In the genomic region with DNA sequence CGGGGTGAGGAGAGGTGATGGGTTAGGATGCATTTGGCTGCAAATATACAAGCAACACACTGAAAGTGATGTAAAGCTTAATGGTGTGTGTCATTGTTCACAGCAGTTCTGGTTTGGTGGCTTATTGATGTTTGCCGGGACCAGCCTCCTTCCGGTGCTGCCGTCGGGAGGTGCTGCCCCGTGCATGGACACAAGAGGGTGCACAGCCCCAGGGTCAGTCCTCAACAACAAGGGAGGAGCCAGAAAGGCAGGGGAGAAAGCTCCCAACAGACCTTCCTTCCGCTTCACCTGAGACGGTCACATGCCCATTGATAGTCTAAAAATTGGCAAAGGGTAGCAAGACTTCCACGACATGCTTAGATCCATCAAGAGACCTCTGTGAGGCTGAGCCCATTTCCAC, we compare ENCODE assay signal across 9 cellular contexts. TPM values are rescaled to one million over a fixed set of nuclear protein-coding genes. Genes with fewer than 3 reads are reported as not detected.
DNase-seq lines count a peak whose midpoint lies in the region; ATAC-seq lines count a peak whose summit lies in the region.
"Had no signal": no experiment of that assay in that cellular context is flagged by ENCODE, and none has a peak within 500 bp of the region (broad histone marks: within the 10 kb centered on the region; RNA-seq: fewer than 3 reads in every experiment).

No MANE protein-coding gene starts in this region.

- peaks cover 36% of the 10 kb centered on the region for H3K27me3 Mint-ChIP-seq in activated CD4-positive, alpha-beta T cell treated with anti-CD3 and anti-CD28 coated beads, Interleukin-2, amount 10 ng/mL, durations not matched to agents 24 days and 14 days
- H3K27me3 Mint-ChIP-seq in stimulated activated naive CD8-positive, alpha-beta T cell treated with anti-CD3 and anti-CD28 coated beads, Interleukin-15, amount 100 ng/mL, for 72 hours = peaks cover 80% of the 10 kb centered on the region

- intact Hi-C loops in activated CD4-positive, alpha-beta T cell treated with anti-CD3 and anti-CD28 coated beads, Interleukin-2, amount 10 ng/mL, durations not matched to agents 24 days and 14 days (cut with micrococcal nuclease) = loop anchor here (1.0 kb wide), 1 partner anchor 167 kb away; no protein-coding TSS in a partner anchor

- H3K9me3 Mint-ChIP-seq in activated CD4-positive, alpha-beta T cell treated with anti-CD3 and anti-CD28 coated beads, Interleukin-2, amount 10 ng/mL, durations not matched to agents 24 days and 14 days = peaks cover 6% of the 10 kb centered on the region
- H3K9me3 Mint-ChIP-seq in stimulated activated naive CD8-positive, alpha-beta T cell treated with anti-CD3 and anti-CD28 coated beads, Interleukin-15, amount 100 ng/mL, for 72 hours = no peaks in the 10 kb centered on the region

- H3K4me3 Mint-ChIP-seq in activated CD4-positive, alpha-beta T cell treated with anti-CD3 and anti-CD28 coated beads, Interleukin-2, amount 10 ng/mL, durations not matched to agents 24 days and 14 days = no peak overlapping the region
- no peak overlapping the region for H3K4me3 Mint-ChIP-seq in stimulated activated naive CD8-positive, alpha-beta T cell treated with anti-CD3 and anti-CD28 coated beads, Interleukin-15, amount 100 ng/mL, for 72 hours
- H3K4me3 Mint-ChIP-seq: CD4-positive, CD25-positive, alpha-beta regulatory T cell had no signal

- H3K36me3 Mint-ChIP-seq in activated CD4-positive, alpha-beta T cell treated with anti-CD3 and anti-CD28 coated beads, Interleukin-2, amount 10 ng/mL, durations not matched to agents 24 days and 14 days (ENCODE audit: low read depth) = peaks cover 7% of the 10 kb centered on the region
- H3K36me3 Mint-ChIP-seq: CD4-positive, CD25-positive, alpha-beta regulatory T cell had no signal

- peaks cover 8% of the 10 kb centered on the region for H3K4me1 Mint-ChIP-seq in activated CD4-positive, alpha-beta T cell treated with anti-CD3 and anti-CD28 coated beads, Interleukin-2, amount 10 ng/mL, durations not matched to agents 24 days and 14 days
- H3K4me1 Mint-ChIP-seq in stimulated activated naive CD8-positive, alpha-beta T cell treated with anti-CD3 and anti-CD28 coated beads, Interleukin-15, amount 100 ng/mL, for 72 hours = no peaks in the 10 kb centered on the region
- H3K4me1 Mint-ChIP-seq: CD4-positive, CD25-positive, alpha-beta regulatory T cell had no signal

- peak; percentile 63 for ATAC-seq in esophagus mucosa
- peak; percentile 74 for ATAC-seq in stimulated activated naive CD8-positive, alpha-beta T cell treated with anti-CD3 and anti-CD28 coated beads, Interleukin-15, amount 100 ng/mL, for 72 hours
- no peak for ATAC-seq in GM19351 (IDR thresholded peaks at IDR 0.05; ENCODE audit: unreplicated experiment)

- no peak overlapping the region for H3K27ac Mint-ChIP-seq in activated CD4-positive, alpha-beta T cell treated with anti-CD3 and anti-CD28 coated beads, Interleukin-2, amount 10 ng/mL, durations not matched to agents 24 days and 14 days
- H3K27ac Mint-ChIP-seq in stimulated activated naive CD8-positive, alpha-beta T cell treated with anti-CD3 and anti-CD28 coated beads, Interleukin-15, amount 100 ng/mL, for 72 hours = no peak overlapping the region
- H3K27ac Mint-ChIP-seq: CD4-positive, CD25-positive, alpha-beta regulatory T cell had no signal

- DNase-seq in activated CD4-positive, alpha-beta T cell treated with anti-CD3 and anti-CD28 coated beads, Interleukin-2, amount 10 ng/mL, durations not matched to agents 24 days and 14 days = peak; percentile 72
- DNase-seq in activated CD4-positive, alpha-beta T cell treated with anti-CD3 and anti-CD28 coated beads for 1 hour = no peak
- DNase-seq in NCI-H69 (lab: John Stamatoyannopoulos, UW) = peak; percentile 21
- DNase-seq in stimulated activated naive CD8-positive, alpha-beta T cell treated with anti-CD3 and anti-CD28 coated beads, Interleukin-15, amount 100 ng/mL, for 72 hours = peak in 1 of 2 donors; percentile 18
- no peak for DNase-seq in anterior cingulate cortex (lab: John Stamatoyannopoulos, UW)
- no peak for DNase-seq in globus pallidus (ENCODE audit: low spot score)

RNA-seq across cellular contexts. Expression of gene RNF32, which starts 9.5 kb away (rescaled TPM):
- 2.3 and 2.4 TPM in 2 replicates for total RNA-seq in activated CD4-positive, alpha-beta T cell treated with anti-CD3 and anti-CD28 coated beads, Interleukin-2, amount 10 ng/mL, durations not matched to agents 24 days and 14 days
- total RNA-seq in esophagus mucosa = 1.8 TPM

Comparison
In these comparisons a context has a peak if more than half of its experiments do, and no peak if none do; other contexts are left out.
1. DNase-seq: peak in activated CD4-positive, alpha-beta T cell treated with anti-CD3 and anti-CD28 coated beads, Interleukin-2, amount 10 ng/mL, durations not matched to agents 24 days and 14 days (single experiment) and NCI-H69 (single experiment); none in activated CD4-positive, alpha-beta T cell treated with anti-CD3 and anti-CD28 coated beads for 1 hour (single experiment), anterior cingulate cortex (0 of 58) and globus pallidus (single experiment).